1 cellular context compared by ENCODE assay signal in the genomic region with DNA sequence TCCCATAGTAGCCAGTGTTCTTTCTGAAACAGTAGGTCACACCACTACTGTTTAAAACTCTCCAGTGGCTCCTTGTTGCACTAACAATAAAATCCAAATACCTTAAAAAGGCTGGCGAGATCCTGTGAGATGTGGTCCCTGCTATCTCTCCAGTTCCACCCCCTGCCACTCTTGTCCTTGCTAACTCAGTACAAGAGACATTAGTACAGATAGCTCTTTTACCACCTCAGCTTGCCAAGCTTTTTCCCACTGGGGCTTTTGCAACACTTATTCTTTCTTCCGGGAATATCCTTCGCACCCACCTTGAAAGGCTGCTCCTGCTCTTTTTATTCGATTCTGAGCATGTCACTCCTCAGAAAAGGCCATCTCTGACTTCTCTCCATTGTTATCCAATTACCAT.
TF ChIP-seq lines count a peak whose summit lies in the region.

No MANE protein-coding gene starts in this region.

TF ChIP-seq in HepG2, 621 proteins besides CTCF, POLR2A, EP300 and RAD21 (continued from another document):
- TF ChIP-seq, protein P1, sequence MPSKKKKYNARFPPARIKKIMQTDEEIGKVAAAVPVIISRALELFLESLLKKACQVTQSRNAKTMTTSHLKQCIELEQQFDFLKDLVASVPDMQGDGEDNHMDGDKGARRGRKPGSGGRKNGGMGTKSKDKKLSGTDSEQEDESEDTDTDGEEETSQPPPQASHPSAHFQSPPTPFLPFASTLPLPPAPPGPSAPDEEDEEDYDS (CRISPR knock-in tag; IDR thresholded peaks at IDR 0.05), result no peak
- TF ChIP-seq ZNF891 (CRISPR knock-in tag; IDR thresholded peaks at IDR 0.05) (no peak), PAF1 (CRISPR knock-in tag; IDR thresholded peaks at IDR 0.05) (no peak), EZH2 (conservative IDR thresholded peaks at IDR 0.05; ENCODE audit: low read depth, low read length) (no peak), MED8 (CRISPR knock-in tag; IDR thresholded peaks at IDR 0.05; ENCODE audit: insufficient replicate concordance) (no peak)
- TF ChIP-seq, protein P2, sequence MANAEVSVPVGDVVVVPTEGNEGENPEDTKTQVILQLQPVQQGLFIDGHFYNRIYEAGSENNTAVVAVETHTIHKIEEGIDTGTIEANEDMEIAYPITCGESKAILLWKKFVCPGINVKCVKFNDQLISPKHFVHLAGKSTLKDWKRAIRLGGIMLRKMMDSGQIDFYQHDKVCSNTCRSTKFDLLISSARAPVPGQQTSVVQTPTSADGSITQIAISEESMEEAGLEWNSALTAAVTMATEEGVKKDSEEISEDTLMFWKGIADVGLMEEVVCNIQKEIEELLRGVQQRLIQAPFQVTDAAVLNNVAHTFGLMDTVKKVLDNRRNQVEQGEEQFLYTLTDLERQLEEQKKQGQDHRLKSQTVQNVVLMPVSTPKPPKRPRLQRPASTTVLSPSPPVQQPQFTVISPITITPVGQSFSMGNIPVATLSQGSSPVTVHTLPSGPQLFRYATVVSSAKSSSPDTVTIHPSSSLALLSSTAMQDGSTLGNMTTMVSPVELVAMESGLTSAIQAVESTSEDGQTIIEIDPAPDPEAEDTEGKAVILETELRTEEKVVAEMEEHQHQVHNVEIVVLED (CRISPR knock-in tag; IDR thresholded peaks at IDR 0.05; ENCODE audit: borderline replicate concordance), result no peak
- TF ChIP-seq, protein P3, sequence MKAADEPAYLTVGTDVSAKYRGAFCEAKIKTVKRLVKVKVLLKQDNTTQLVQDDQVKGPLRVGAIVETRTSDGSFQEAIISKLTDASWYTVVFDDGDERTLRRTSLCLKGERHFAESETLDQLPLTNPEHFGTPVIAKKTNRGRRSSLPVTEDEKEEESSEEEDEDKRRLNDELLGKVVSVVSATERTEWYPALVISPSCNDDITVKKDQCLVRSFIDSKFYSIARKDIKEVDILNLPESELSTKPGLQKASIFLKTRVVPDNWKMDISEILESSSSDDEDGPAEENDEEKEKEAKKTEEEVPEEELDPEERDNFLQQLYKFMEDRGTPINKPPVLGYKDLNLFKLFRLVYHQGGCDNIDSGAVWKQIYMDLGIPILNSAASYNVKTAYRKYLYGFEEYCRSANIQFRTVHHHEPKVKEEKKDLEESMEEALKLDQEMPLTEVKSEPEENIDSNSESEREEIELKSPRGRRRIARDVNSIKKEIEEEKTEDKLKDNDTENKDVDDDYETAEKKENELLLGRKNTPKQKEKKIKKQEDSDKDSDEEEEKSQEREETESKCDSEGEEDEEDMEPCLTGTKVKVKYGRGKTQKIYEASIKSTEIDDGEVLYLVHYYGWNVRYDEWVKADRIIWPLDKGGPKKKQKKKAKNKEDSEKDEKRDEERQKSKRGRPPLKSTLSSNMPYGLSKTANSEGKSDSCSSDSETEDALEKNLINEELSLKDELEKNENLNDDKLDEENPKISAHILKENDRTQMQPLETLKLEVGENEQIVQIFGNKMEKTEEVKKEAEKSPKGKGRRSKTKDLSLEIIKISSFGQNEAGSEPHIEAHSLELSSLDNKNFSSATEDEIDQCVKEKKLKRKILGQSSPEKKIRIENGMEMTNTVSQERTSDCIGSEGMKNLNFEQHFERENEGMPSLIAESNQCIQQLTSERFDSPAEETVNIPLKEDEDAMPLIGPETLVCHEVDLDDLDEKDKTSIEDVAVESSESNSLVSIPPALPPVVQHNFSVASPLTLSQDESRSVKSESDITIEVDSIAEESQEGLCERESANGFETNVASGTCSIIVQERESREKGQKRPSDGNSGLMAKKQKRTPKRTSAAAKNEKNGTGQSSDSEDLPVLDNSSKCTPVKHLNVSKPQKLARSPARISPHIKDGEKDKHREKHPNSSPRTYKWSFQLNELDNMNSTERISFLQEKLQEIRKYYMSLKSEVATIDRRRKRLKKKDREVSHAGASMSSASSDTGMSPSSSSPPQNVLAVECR (CRISPR knock-in tag; IDR thresholded peaks at IDR 0.05; ENCODE audit: borderline replicate concordance), result no peak
